ENCODE assay signal across 22 cellular contexts in genomic region chr4:37742149-37742548, GRCh38. TPM values are rescaled to one million over a fixed set of nuclear protein-coding genes. Genes with fewer than 3 reads are reported as not detected.
A peak's percentile ranks its signal among the peaks of the same experiment; 100 is the strongest.
DNase-seq lines count a peak whose midpoint lies in the region; ATAC-seq and TF ChIP-seq lines count a peak whose summit lies in the region.
"Had no signal": no experiment of that assay in that cellular context is flagged by ENCODE, and none has a peak within 500 bp of the region (broad histone marks: within the 10 kb centered on the region; RNA-seq: fewer than 3 reads in every experiment).

No MANE protein-coding gene starts in this region.

- H3K4me1 Mint-ChIP-seq in activated CD4-positive, alpha-beta T cell treated with anti-CD3 and anti-CD28 coated beads, Interleukin-2, amount 10 ng/mL, durations not matched to agents 24 days and 14 days = no peaks in the 10 kb centered on the region
- H3K4me1 Mint-ChIP-seq: activated CD4-positive, alpha-beta memory T cell treated with anti-CD3 and anti-CD28 coated beads, Interleukin-2, amount 10 ng/mL, durations not matched to agents 7 days and 5 days; CD4-positive, alpha-beta memory T cell had no signal

- no peaks in the 10 kb centered on the region for H3K9me3 Mint-ChIP-seq in activated CD4-positive, alpha-beta T cell treated with anti-CD3 and anti-CD28 coated beads, Interleukin-2, amount 10 ng/mL, durations not matched to agents 24 days and 14 days
- H3K9me3 Mint-ChIP-seq: activated CD4-positive, alpha-beta memory T cell treated with anti-CD3 and anti-CD28 coated beads, Interleukin-2, amount 10 ng/mL, durations not matched to agents 7 days and 5 days; natural killer cell treated with Interleukin-12 subunit alpha and Interleukin-12 subunit beta and Interleukin-15 and Interleukin-18, amount 100 ng/mL, for 72 hours had no signal

- H3K36me3 Mint-ChIP-seq in activated CD4-positive, alpha-beta T cell treated with anti-CD3 and anti-CD28 coated beads, Interleukin-2, amount 10 ng/mL, durations not matched to agents 24 days and 14 days (ENCODE audit: low read depth) = no peaks in the 10 kb centered on the region
- H3K36me3 Mint-ChIP-seq: CD4-positive, alpha-beta memory T cell; natural killer cell treated with Interleukin-12 subunit alpha and Interleukin-12 subunit beta and Interleukin-15 and Interleukin-18, amount 100 ng/mL, for 72 hours had no signal

- intact Hi-C loops in activated CD4-positive, alpha-beta T cell treated with anti-CD3 and anti-CD28 coated beads, Interleukin-2, amount 10 ng/mL, durations not matched to agents 24 days and 14 days (cut with micrococcal nuclease) = no loop called here

- H3K27me3 Mint-ChIP-seq in activated CD4-positive, alpha-beta T cell treated with anti-CD3 and anti-CD28 coated beads, Interleukin-2, amount 10 ng/mL, durations not matched to agents 24 days and 14 days = peaks cover 13% of the 10 kb centered on the region

- no peak overlapping the region for H3K4me3 ChIP-seq in retinal pigment epithelial cell (ENCODE audit: low read length)
- H3K4me3 ChIP-seq: coronary artery, left ventricle myocardium inferior, pancreas, uterus had no signal

- H3K4me3 Mint-ChIP-seq in activated CD4-positive, alpha-beta T cell treated with anti-CD3 and anti-CD28 coated beads, Interleukin-2, amount 10 ng/mL, durations not matched to agents 24 days and 14 days = no peak overlapping the region
- H3K4me3 Mint-ChIP-seq: activated CD4-positive, alpha-beta memory T cell treated with anti-CD3 and anti-CD28 coated beads, Interleukin-2, amount 10 ng/mL, durations not matched to agents 7 days and 5 days; CD4-positive, alpha-beta memory T cell; natural killer cell treated with Interleukin-12 subunit alpha and Interleukin-12 subunit beta and Interleukin-15 and Interleukin-18, amount 100 ng/mL, for 72 hours had no signal

- TF ChIP-seq CTCF in foreskin keratinocyte (conservative IDR thresholded peaks at IDR 0.05) = peak; percentile 37
- TF ChIP-seq CTCF in retinal pigment epithelial cell (conservative IDR thresholded peaks at IDR 0.05; ENCODE audit: low read depth, low read length) = peak; percentile 23

- ATAC-seq in foreskin keratinocyte (peak; percentile 81), GM21360 (IDR thresholded peaks at IDR 0.05; ENCODE audit: unreplicated experiment) (no peak)
- ATAC-seq: natural killer cell treated with Interleukin-12 subunit alpha and Interleukin-12 subunit beta and Interleukin-15 and Interleukin-18, amount 100 ng/mL, for 72 hours; Right ventricle myocardium inferior; sciatic nerve had no signal

- H3K27ac ChIP-seq in foreskin keratinocyte = no peak overlapping the region
- H3K27ac ChIP-seq: brain microvascular endothelial cell, coronary artery, left ventricle myocardium inferior, pancreas, uterus had no signal

- peaks cover 2% of the 10 kb centered on the region for H3K4me1 ChIP-seq in foreskin keratinocyte
- H3K4me1 ChIP-seq: left ventricle myocardium inferior, pancreas, uterus had no signal

- no peak overlapping the region for H3K27ac Mint-ChIP-seq in activated CD4-positive, alpha-beta T cell treated with anti-CD3 and anti-CD28 coated beads, Interleukin-2, amount 10 ng/mL, durations not matched to agents 24 days and 14 days
- H3K27ac Mint-ChIP-seq: activated CD4-positive, alpha-beta memory T cell treated with anti-CD3 and anti-CD28 coated beads, Interleukin-2, amount 10 ng/mL, durations not matched to agents 7 days and 5 days; natural killer cell treated with Interleukin-12 subunit alpha and Interleukin-12 subunit beta and Interleukin-15 and Interleukin-18, amount 100 ng/mL, for 72 hours had no signal

- DNase-seq in EL = peak; percentile 38
- peak; percentile 26 for DNase-seq in NCI-H226
- DNase-seq in foreskin keratinocyte = peak in 1 of 2 donors; percentile 58
- DNase-seq in retinal pigment epithelial cell (ENCODE audit: low read depth) = no peak
- no peak for DNase-seq in activated CD4-positive, alpha-beta T cell treated with anti-CD3 and anti-CD28 coated beads, Interleukin-2, amount 10 ng/mL, durations not matched to agents 24 days and 14 days
- DNase-seq in Ammon's horn (ENCODE audit: low spot score) = no peak
- no peak for DNase-seq in NCI-H2171 treated with DMSO at 0.1 percent for 48 hours (lab: John Stamatoyannopoulos, UW)
- DNase-seq: activated CD4-positive, alpha-beta memory T cell treated with anti-CD3 and anti-CD28 coated beads, Interleukin-2, amount 10 ng/mL, durations not matched to agents 7 days and 5 days; activated CD4-positive, CD25-positive, alpha-beta regulatory T cell; activated gamma-delta T cell treated with Interleukin-2 at 50 U/mL for 16 hours; brain microvascular endothelial cell; CD4-positive, alpha-beta memory T cell; left ventricle myocardium inferior; midbrain; pancreas; substantia nigra; uterus had no signal

- H3K27me3 ChIP-seq in foreskin keratinocyte = peaks cover 3% of the 10 kb centered on the region
- H3K27me3 ChIP-seq: brain microvascular endothelial cell, pancreas, uterus had no signal

RNA-seq across cellular contexts. Expression of gene RELL1, which starts 56.0 kb away (rescaled TPM):
- total RNA-seq in foreskin keratinocyte = 46.2 and 47.2 TPM in 2 replicates
- 0.99 and 1.6 TPM in 2 replicates for polyA plus RNA-seq in foreskin keratinocyte
- total RNA-seq in activated CD4-positive, alpha-beta T cell treated with anti-CD3 and anti-CD28 coated beads, Interleukin-2, amount 10 ng/mL, durations not matched to agents 24 days and 14 days = 15.7 and 19.1 TPM in 2 replicates

Comparison
In these comparisons a context has a peak if more than half of its experiments do, and no peak if none do; other contexts are left out.
1. DNase-seq: peak in EL (single experiment) and NCI-H226 (single experiment); none in retinal pigment epithelial cell (single experiment), activated CD4-positive, alpha-beta T cell treated with anti-CD3 and anti-CD28 coated beads, Interleukin-2, amount 10 ng/mL, durations not matched to agents 24 days and 14 days (single experiment), Ammon's horn (single experiment) and NCI-H2171 treated with DMSO at 0.1 percent for 48 hours (single experiment).